8 cellular contexts compared by ENCODE assay signal in genomic region chr17:2179615-2180295, GRCh38.
DNase-seq lines count a peak whose midpoint lies in the region; ATAC-seq and TF ChIP-seq lines count a peak whose summit lies in the region.

No MANE protein-coding gene starts in this region.

- peak; percentile 93 for DNase-seq in HCEC 1CT
- DNase-seq in anterior cingulate cortex (lab: John Stamatoyannopoulos, UW), result peak in 45 of 58 donors; percentile 11 to 82 (median 47)
- peak; percentile 89 for DNase-seq in hepatocyte (ENCODE audit: low spot score)
- no peak for DNase-seq in stimulated activated effector memory CD8-positive, alpha-beta T cell treated with anti-CD3 and anti-CD28 coated beads, Interleukin-12 subunit alpha, Interleukin-12 subunit beta, amount 100 ng/mL, for 72 hours (ENCODE audit: low spot score in 2 of 2)
- DNase-seq in activated CD4-positive, alpha-beta T cell treated with anti-CD3 and anti-CD28 coated beads, Interleukin-2, amount 50 U/mL, for 48 hours, result no peak

- H3K4me1 ChIP-seq in hepatocyte (ENCODE audit: insufficient read depth), result peaks cover 67% of the 10 kb centered on the region

- no peak overlapping the region for H3K4me2 ChIP-seq in hepatocyte

- no peak for ATAC-seq in stimulated activated effector memory CD8-positive, alpha-beta T cell treated with anti-CD3 and anti-CD28 coated beads, Interleukin-12 subunit alpha, Interleukin-12 subunit beta, amount 100 ng/mL, for 72 hours
- ATAC-seq in HG03280 (IDR thresholded peaks at IDR 0.05; ENCODE audit: unreplicated experiment) (no peak), GM18519 (IDR thresholded peaks at IDR 0.05; ENCODE audit: low FRiP score, unreplicated experiment) (no peak), GM19328 (IDR thresholded peaks at IDR 0.05; ENCODE audit: unreplicated experiment) (no peak)

- H4K20me1 ChIP-seq in hepatocyte (ENCODE audit: insufficient read depth, poor library complexity, severe bottlenecking), result peaks cover 2% of the 10 kb centered on the region

- peak overlapping the region; percentile 50 for H3K27ac Mint-ChIP-seq in stimulated activated effector memory CD8-positive, alpha-beta T cell treated with anti-CD3 and anti-CD28 coated beads, Interleukin-12 subunit alpha, Interleukin-12 subunit beta, amount 100 ng/mL, for 72 hours

- no peak overlapping the region for H2AFZ ChIP-seq in hepatocyte

- no peaks in the 10 kb centered on the region for H3K9me2 ChIP-seq in hepatocyte (replicated peaks; ENCODE audit: insufficient read depth)

- WGBS in hepatocyte (ENCODE audit: low lambda C conversion rate, missing lambda C conversion rate), result 42% methylated on average over 9 of the region's 9 CpGs

- no peaks in the 10 kb centered on the region for H3K9me3 ChIP-seq in hepatocyte (ENCODE audit: low read depth)

- peaks cover 45% of the 10 kb centered on the region for H3K36me3 Mint-ChIP-seq in stimulated activated effector memory CD8-positive, alpha-beta T cell treated with anti-CD3 and anti-CD28 coated beads, Interleukin-12 subunit alpha, Interleukin-12 subunit beta, amount 100 ng/mL, for 72 hours

- TF ChIP-seq CTCF in hepatocyte (IDR thresholded peaks at IDR 0.05; ENCODE audit: poor library complexity), result no peak

- H3K4me1 Mint-ChIP-seq in stimulated activated effector memory CD8-positive, alpha-beta T cell treated with anti-CD3 and anti-CD28 coated beads, Interleukin-12 subunit alpha, Interleukin-12 subunit beta, amount 100 ng/mL, for 72 hours, result peaks cover 22% of the 10 kb centered on the region

- no peaks in the 10 kb centered on the region for H3K36me3 ChIP-seq in hepatocyte (replicated peaks; ENCODE audit: insufficient read depth, low read depth)

- no peak overlapping the region for H3K4me3 ChIP-seq in hepatocyte

- H3K27me3 ChIP-seq in hepatocyte, result no peaks in the 10 kb centered on the region

- no peak overlapping the region for H3K4me3 Mint-ChIP-seq in stimulated activated effector memory CD8-positive, alpha-beta T cell treated with anti-CD3 and anti-CD28 coated beads, Interleukin-12 subunit alpha, Interleukin-12 subunit beta, amount 100 ng/mL, for 72 hours

- H3K9me3 Mint-ChIP-seq in stimulated activated effector memory CD8-positive, alpha-beta T cell treated with anti-CD3 and anti-CD28 coated beads, Interleukin-12 subunit alpha, Interleukin-12 subunit beta, amount 100 ng/mL, for 72 hours, result no peaks in the 10 kb centered on the region

- H3K27ac ChIP-seq in hepatocyte, result peak overlapping the region; percentile 90

- peaks cover 5% of the 10 kb centered on the region for H3K79me2 ChIP-seq in hepatocyte

Comparison
In these comparisons a context has a peak if more than half of its experiments do, and no peak if none do; other contexts are left out.
1. DNase-seq: peak in HCEC 1CT (single experiment), anterior cingulate cortex (45 of 58) and hepatocyte (single experiment); none in stimulated activated effector memory CD8-positive, alpha-beta T cell treated with anti-CD3 and anti-CD28 coated beads, Interleukin-12 subunit alpha, Interleukin-12 subunit beta, amount 100 ng/mL, for 72 hours (0 of 2) and activated CD4-positive, alpha-beta T cell treated with anti-CD3 and anti-CD28 coated beads, Interleukin-2, amount 50 U/mL, for 48 hours (0 of 2).